ENCODE assay signal across 8 cellular contexts in the genomic region with DNA sequence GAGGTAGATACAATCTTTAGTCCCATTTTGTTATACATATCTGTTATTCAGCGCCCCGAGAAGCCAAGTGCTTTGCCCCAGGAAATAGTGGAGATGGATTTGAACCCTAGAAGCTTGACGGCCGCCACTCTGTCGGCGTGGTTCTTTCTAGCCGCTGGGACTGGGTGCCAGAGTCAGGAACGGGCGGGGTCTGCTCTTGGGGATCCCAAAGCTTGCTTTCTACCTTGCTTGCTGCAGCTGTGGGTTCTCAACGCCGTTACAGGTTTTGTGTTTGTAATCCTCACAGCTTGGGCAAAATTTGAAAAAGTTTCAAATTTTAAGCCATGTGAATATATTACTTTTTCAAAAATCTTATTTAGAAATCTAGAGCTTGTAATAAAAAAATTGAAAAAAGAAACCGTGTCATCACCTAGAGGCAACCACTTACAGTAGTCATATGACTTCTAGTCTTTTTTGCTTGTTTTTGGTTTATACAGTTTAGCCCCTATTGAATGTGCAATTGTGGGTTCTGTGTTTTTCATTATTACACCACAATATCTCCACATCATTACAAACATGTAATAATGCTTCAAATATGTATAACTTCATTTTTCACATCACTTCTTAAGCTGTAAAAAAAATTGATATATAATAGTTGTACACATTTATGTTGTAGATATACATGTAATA. TPM values are rescaled to one million over a fixed set of nuclear protein-coding genes. Genes with fewer than 3 reads are reported as not detected.
DNase-seq lines count a peak whose midpoint lies in the region; ATAC-seq and TF ChIP-seq lines count a peak whose summit lies in the region.

No MANE protein-coding gene starts in this region.

- no peaks in the 10 kb centered on the region for H3K27me3 Mint-ChIP-seq in MCF 10A (ENCODE audit: insufficient read depth, unreplicated experiment)

- in situ Hi-C loops in Panc1 (cut with HindIII; ENCODE audit: low pct_unique_long_range_greater_than_20kb, low sequenced_read_pairs), result no loop called here

- no peaks in the 10 kb centered on the region for H3K27me3 ChIP-seq in Panc1 (ENCODE audit: control insufficient read depth, insufficient read depth, low read length)
- H3K27me3 ChIP-seq in kidney epithelial cell (ENCODE audit: control insufficient read depth, insufficient read depth, low read length), result no peaks in the 10 kb centered on the region

- H3K4me3 Mint-ChIP-seq in MCF 10A (ENCODE audit: unreplicated experiment), result peak overlapping the region; percentile 97

- TSS peak; percentile 65 for BruUV-seq in Panc1 (replicated peaks; lab: Mats Ljungman, UMichigan)
- no TSS peak for BruUV-seq in MCF 10A (replicated peaks; lab: Mats Ljungman, UMichigan)

- H3K4me3 ChIP-seq in Panc1 (ENCODE audit: low read depth in 2 of 2, low read length in 2 of 2) (peak overlapping the region; percentile 70 to 98), kidney epithelial cell (ENCODE audit: low read depth, low read length) (peak overlapping the region; percentile 65)

- ATAC-seq in Panc1 (peak; percentile 17), HG03521 (IDR thresholded peaks at IDR 0.05; ENCODE audit: unreplicated experiment) (no peak)

- POLR2A ChIA-PET in Panc1 (lab: Charles Lee) (interaction anchor here (0.5 to 0.7 kb wide), 3 partner anchors 12 to 323 kb away, joined by 3 to 6 read pairs (median 6); no protein-coding TSS in a partner anchor), MCF 10A (lab: Yijun Ruan, JAX) (interaction anchor here (0.6 to 4.4 kb wide), 38 partner anchors 8 to 1225 kb away, joined by 3 to 205 read pairs (median 5); a partner anchor contains a TSS)

- peaks cover 9% of the 10 kb centered on the region for H3K4me1 ChIP-seq in Panc1 (ENCODE audit: control insufficient read depth, insufficient read depth, low read length)

- no peaks in the 10 kb centered on the region for H3K9me3 ChIP-seq in Panc1 (ENCODE audit: control insufficient read depth, insufficient read depth, low read depth, low read length)

- CTCF ChIA-PET in Panc1 (lab: Charles Lee), result interaction anchor here (0.5 to 1.4 kb wide), 4 partner anchors 171 to 206 kb away, joined by 3 to 17 read pairs (median 3); no protein-coding TSS in a partner anchor
- CTCF ChIA-PET in MCF 10A (lab: Yijun Ruan, JAX), result interaction anchor here (0.7 to 3.9 kb wide), 12 partner anchors 8 to 977 kb away, joined by 3 to 40 read pairs (median 3); a partner anchor contains a TSS

- H3K36me3 ChIP-seq in Panc1 (ENCODE audit: control insufficient read depth, insufficient read depth, low read length) (peaks cover 2% of the 10 kb centered on the region; the same call in 1 of the 2 replicates), kidney epithelial cell (ENCODE audit: control insufficient read depth, insufficient read depth, low read length) (no peaks in the 10 kb centered on the region)

- TF ChIP-seq CTCF in Panc1 (IDR thresholded peaks at IDR 0.05), result no peak
- no peak for TF ChIP-seq CTCF in MCF 10A (IDR thresholded peaks at IDR 0.05; ENCODE audit: unreplicated experiment)
- TF ChIP-seq CTCF in kidney epithelial cell (IDR thresholded peaks at IDR 0.05; ENCODE audit: insufficient read depth, low read length, poor library complexity, severe bottlenecking), result no peak

- H3K4me1 Mint-ChIP-seq in MCF 10A (ENCODE audit: insufficient read depth, unreplicated experiment), result peaks cover 17% of the 10 kb centered on the region

- DNase-seq in COLO668 (lab: John Stamatoyannopoulos, UW; ENCODE audit: unreplicated experiment) (peak; percentile 37), HCEC 1CT (peak; percentile 32), Panc1 (ENCODE audit: low read depth, low spot score) (no peak), MCF 10A (ENCODE audit: unreplicated experiment) (peak; percentile 28), kidney epithelial cell (ENCODE audit: low read depth) (no peak), COLO829 (ENCODE audit: low spot score) (no peak)
- DNase-seq in stimulated activated CD4-positive, alpha-beta T cell treated with anti-CD3 and anti-CD28 coated beads, TNF-alpha, amount 100 ng/mL, for 24 hours (ENCODE audit: low read depth in 3 of 3), result peak in 2 of 3 experiments; percentile 17 to 45

- H3K9me3 Mint-ChIP-seq in MCF 10A (ENCODE audit: unreplicated experiment), result no peaks in the 10 kb centered on the region

- intact Hi-C loops in Panc1 (cut with micrococcal nuclease; ENCODE audit: unreplicated experiment), result no loop called here
- intact Hi-C loops in MCF 10A (cut with micrococcal nuclease), result loop anchor here (1.0 kb wide), 1 partner anchor 9 kb away; no protein-coding TSS in a partner anchor

- peaks cover 45% of the 10 kb centered on the region for H3K36me3 Mint-ChIP-seq in MCF 10A (ENCODE audit: insufficient read depth, unreplicated experiment)

- peak overlapping the region; percentile 92 for H3K27ac ChIP-seq in Panc1 (ENCODE audit: low read length)

- H3K27ac Mint-ChIP-seq in MCF 10A (ENCODE audit: low read depth, unreplicated experiment), result peak overlapping the region; percentile 99

RNA-seq across cellular contexts. Expression of a gene that starts 0.8 kb away (rescaled TPM):
- total RNA-seq in Panc1 (2021; ENCODE audit: unreplicated experiment) (155 TPM), MCF 10A (2022) (127 and 145 TPM in 2 replicates), kidney epithelial cell (143 TPM in 2 replicates)
- polyA plus RNA-seq in Panc1 (2012; ENCODE audit: insufficient read length), result 458 TPM

RNA-seq across cellular contexts. Expression of a gene that starts 41.5 kb away (rescaled TPM):
- 25.1 TPM for total RNA-seq in Panc1 (2021; ENCODE audit: unreplicated experiment)
- 72.4 TPM for polyA plus RNA-seq in Panc1 (2012; ENCODE audit: insufficient read length)
- total RNA-seq in MCF 10A (2022), result 10.5 and 10.7 TPM in 2 replicates
- 63.0 and 72.5 TPM in 2 replicates for total RNA-seq in kidney epithelial cell

Comparison
In these comparisons a context has a peak if more than half of its experiments do, and no peak if none do; other contexts are left out.
1. DNase-seq: peak in COLO668 (single experiment), HCEC 1CT (single experiment), MCF 10A (single experiment) and stimulated activated CD4-positive, alpha-beta T cell treated with anti-CD3 and anti-CD28 coated beads, TNF-alpha, amount 100 ng/mL, for 24 hours (2 of 3); none in Panc1 (single experiment), kidney epithelial cell (single experiment) and COLO829 (single experiment).